In genomic region chr11:99370557-99371200, GRCh38 we compare ENCODE assay signal across 9 cellular contexts.
DNase-seq lines count a peak whose midpoint lies in the region; ATAC-seq and TF ChIP-seq lines count a peak whose summit lies in the region.
"Had no signal": no experiment of that assay in that cellular context is flagged by ENCODE, and none has a peak within 500 bp of the region (broad histone marks: within the 10 kb centered on the region; RNA-seq: fewer than 3 reads in every experiment).

No MANE protein-coding gene starts in this region.

- H3K36me3 Mint-ChIP-seq in stimulated activated memory B cell treated with anti-CD40 and anti-IgM and Interleukin-4, amounts not matched to agents 10 μg/mL and 1 μg/mL and 100 μg/mL, for 72 hours, result no peaks in the 10 kb centered on the region

- H3K4me3 Mint-ChIP-seq in stimulated activated memory B cell treated with anti-CD40 and anti-IgM and Interleukin-4, amounts not matched to agents 10 μg/mL and 1 μg/mL and 100 μg/mL, for 72 hours, result no peak overlapping the region

- peaks cover 27 to 33% of the 10 kb centered on the region in 2 donors for H3K4me1 ChIP-seq in gastrocnemius medialis
- H3K4me1 ChIP-seq: tibial nerve had no signal

- ATAC-seq in gastrocnemius medialis, result peak; percentile 99
- no peak for ATAC-seq in GM18861 (IDR thresholded peaks at IDR 0.05; ENCODE audit: unreplicated experiment)
- ATAC-seq in stimulated activated memory B cell treated with anti-CD40 and anti-IgM and Interleukin-4, amounts not matched to agents 10 μg/mL and 1 μg/mL and 100 μg/mL, for 72 hours, result no peak

- peak; percentile 12 for DNase-seq in HPDE6-E6E7 (ENCODE audit: extremely low spot score)
- DNase-seq in RPMI7951 (ENCODE audit: low read depth), result peak; percentile 61
- peak; percentile 79 for DNase-seq in cardiac septum (ENCODE audit: low spot score)
- DNase-seq in gastrocnemius medialis, result peak; percentile 50 to 66
- DNase-seq in NOMO-1 treated with DMSO at 0.1 percent for 48 hours (lab: John Stamatoyannopoulos, UW; ENCODE audit: unreplicated experiment), result no peak
- no peak for DNase-seq in NCI-H1436 treated with DMSO at 0.1 percent for 48 hours (lab: John Stamatoyannopoulos, UW)

- H3K9me3 Mint-ChIP-seq in stimulated activated memory B cell treated with anti-CD40 and anti-IgM and Interleukin-4, amounts not matched to agents 10 μg/mL and 1 μg/mL and 100 μg/mL, for 72 hours, result no peaks in the 10 kb centered on the region

- in situ Hi-C loops in gastrocnemius medialis (cut with MboI; ENCODE audit: low sequenced_read_pairs in 4 of 4), result no loop called here

- TF ChIP-seq POLR2A in gastrocnemius medialis (IDR thresholded peaks at IDR 0.05), result no peak

- no peak overlapping the region for H3K27ac Mint-ChIP-seq in stimulated activated memory B cell treated with anti-CD40 and anti-IgM and Interleukin-4, amounts not matched to agents 10 μg/mL and 1 μg/mL and 100 μg/mL, for 72 hours

- H3K9me3 ChIP-seq in gastrocnemius medialis, result no peaks in the 10 kb centered on the region
- H3K9me3 ChIP-seq: tibial nerve had no signal

- no peak for TF ChIP-seq CTCF in gastrocnemius medialis (IDR thresholded peaks at IDR 0.05 in 4 of 5, conservative IDR thresholded peaks at IDR 0.05 in 1 of 5)

- no peaks in the 10 kb centered on the region for H3K27me3 ChIP-seq in gastrocnemius medialis
- H3K27me3 ChIP-seq: tibial nerve had no signal

- H3K27ac ChIP-seq in gastrocnemius medialis, result peak overlapping the region in 3 of 4 donors; percentile 52 to 71 (median 56)
- H3K27ac ChIP-seq: tibial nerve had no signal

- H3K4me3 ChIP-seq in gastrocnemius medialis, result no peak overlapping the region
- H3K4me3 ChIP-seq: tibial nerve had no signal

- H3K27me3 Mint-ChIP-seq in stimulated activated memory B cell treated with anti-CD40 and anti-IgM and Interleukin-4, amounts not matched to agents 10 μg/mL and 1 μg/mL and 100 μg/mL, for 72 hours, result no peaks in the 10 kb centered on the region

- intact Hi-C loops in cardiac septum (cut with DNase I), result no loop called here
- intact Hi-C loops in gastrocnemius medialis (cut with DNase I; ENCODE audit: low total_unique reads), result no loop called here

- H3K36me3 ChIP-seq in gastrocnemius medialis, result no peaks in the 10 kb centered on the region
- H3K36me3 ChIP-seq: tibial nerve had no signal

- H3K4me1 Mint-ChIP-seq in stimulated activated memory B cell treated with anti-CD40 and anti-IgM and Interleukin-4, amounts not matched to agents 10 μg/mL and 1 μg/mL and 100 μg/mL, for 72 hours, result no peaks in the 10 kb centered on the region

Comparison
In these comparisons a context has a peak if more than half of its experiments do, and no peak if none do; other contexts are left out.
1. DNase-seq: peak in HPDE6-E6E7 (single experiment), RPMI7951 (single experiment), cardiac septum (single experiment) and gastrocnemius medialis (2 of 2); none in NOMO-1 treated with DMSO at 0.1 percent for 48 hours (single experiment) and NCI-H1436 treated with DMSO at 0.1 percent for 48 hours (single experiment).
2. ATAC-seq: peak in gastrocnemius medialis (2 of 2); none in GM18861 (single experiment) and stimulated activated memory B cell treated with anti-CD40 and anti-IgM and Interleukin-4, amounts not matched to agents 10 μg/mL and 1 μg/mL and 100 μg/mL, for 72 hours (single experiment).